ENCODE assay signal across 40 cellular contexts in the genomic region with DNA sequence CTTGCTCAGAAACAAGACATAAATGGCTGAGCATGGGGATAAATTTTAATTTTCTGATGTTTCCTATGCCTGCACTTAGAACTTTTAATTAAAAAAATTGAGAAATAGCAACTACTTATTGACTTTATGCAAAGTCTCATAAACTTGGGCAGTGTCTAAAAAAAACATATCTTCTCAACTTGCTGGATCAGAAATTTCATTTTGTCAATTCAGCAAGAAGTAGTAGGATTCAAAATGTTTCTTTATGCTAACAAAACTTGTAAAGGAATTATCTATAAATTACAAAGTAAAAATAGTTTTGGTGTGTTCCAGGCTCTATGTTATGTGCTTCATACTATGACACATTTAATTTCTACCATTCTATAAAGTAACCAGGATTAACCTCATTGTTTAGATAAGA.
"Had no signal": no experiment of that assay in that cellular context is flagged by ENCODE, and none has a peak within 500 bp of the region (broad histone marks: within the 10 kb centered on the region; RNA-seq: fewer than 3 reads in every experiment).

No MANE protein-coding gene starts in this region.

- H3K9me3 ChIP-seq: adrenal gland, ascending aorta, body of pancreas, breast epithelium had no signal

- H3K4me1 ChIP-seq: adrenal gland, ascending aorta, body of pancreas, breast epithelium had no signal

- H3K9me3 Mint-ChIP-seq: activated naive CD4-positive, alpha-beta T cell treated with anti-CD3 and anti-CD28 coated beads for 36 hours; activated T-cell treated with anti-CD3 and anti-CD28 coated beads, Interleukin-2, amount 50 U/mL, for 4 hours; activated T-helper 1 cell treated with anti-CD3 and anti-CD28 coated beads, Interleukin-12 subunit alpha, Interleukin-12 subunit beta, Interleukin-2, Interleukin-4 antibody, amounts not matched to agents 30 ng/mL and 10 ng/mL and 1 ng/mL, durations not matched to agents 14 hours and 24 hours and 36 hours; activated T-helper 17 cell treated with anti-CD3 and anti-CD28 coated beads, Interleukin-2, amount 50 U/mL, for 72 hours had no signal

- H3K36me3 Mint-ChIP-seq: activated naive CD4-positive, alpha-beta T cell treated with anti-CD3 and anti-CD28 coated beads, Interleukin-2, amount 10 ng/mL, durations not matched to agents 7 days and 5 days; activated naive CD4-positive, alpha-beta T cell treated with anti-CD3 and anti-CD28 coated beads, Interleukin-2, amount 50 U/mL, for 24 hours; activated naive CD4-positive, alpha-beta T cell treated with anti-CD3 and anti-CD28 coated beads, Interleukin-2, amount 50 U/mL, for 72 hours; activated naive CD8-positive, alpha-beta T cell; activated naive CD8-positive, alpha-beta T cell treated with anti-CD3 and anti-CD28 coated beads for 36 hours; activated naive CD8-positive, alpha-beta T cell treated with anti-CD3 and anti-CD28 coated beads, Interleukin-2, amount 10 ng/mL, durations not matched to agents 7 days and 5 days; brain had no signal

- H3K27me3 Mint-ChIP-seq: activated naive CD4-positive, alpha-beta T cell treated with anti-CD3 and anti-CD28 coated beads, Interleukin-2, amount 10 ng/mL, durations not matched to agents 7 days and 5 days; activated naive CD4-positive, alpha-beta T cell treated with anti-CD3 and anti-CD28 coated beads, Interleukin-2, amount 50 U/mL, for 24 hours; activated naive CD8-positive, alpha-beta T cell; activated naive CD8-positive, alpha-beta T cell treated with anti-CD3 and anti-CD28 coated beads for 36 hours; activated naive CD8-positive, alpha-beta T cell treated with anti-CD3 and anti-CD28 coated beads, Interleukin-2, amount 10 ng/mL, durations not matched to agents 7 days and 5 days; activated naive CD8-positive, alpha-beta T cell treated with anti-CD3 and anti-CD28 coated beads, Interleukin-2, amount 50 U/mL, for 24 hours; activated T-cell treated with anti-CD3 and anti-CD28 coated beads, Interleukin-2, amount 50 U/mL, for 24 hours; activated T-helper 17 cell treated with anti-CD3 and anti-CD28 coated beads, Interleukin-2, amount 50 U/mL, for 72 hours; central memory CD8-positive, alpha-beta T cell had no signal

- ATAC-seq: activated naive CD4-positive, alpha-beta T cell treated with anti-CD3 and anti-CD28 coated beads, Interleukin-2, amount 50 U/mL, for 72 hours; activated naive CD8-positive, alpha-beta T cell treated with anti-CD3 and anti-CD28 coated beads, Interleukin-2, amount 50 U/mL, for 24 hours; activated T-cell treated with anti-CD3 and anti-CD28 coated beads, Interleukin-2, amount 50 U/mL, for 4 hours; activated T-cell treated with anti-CD3 and anti-CD28 coated beads, Interleukin-2, amount 50 U/mL, for 72 hours; activated T-helper 17 cell treated with anti-CD3 and anti-CD28 coated beads, Interleukin-2, amount 50 U/mL, for 72 hours; body of pancreas had no signal

- H3K27me3 ChIP-seq: adrenal gland, ascending aorta, body of pancreas, brain microvascular endothelial cell, breast epithelium, cardiac muscle cell had no signal

- H3K27ac Mint-ChIP-seq: activated naive CD4-positive, alpha-beta T cell treated with anti-CD3 and anti-CD28 coated beads for 36 hours; activated naive CD4-positive, alpha-beta T cell treated with anti-CD3 and anti-CD28 coated beads, Interleukin-2, amount 10 ng/mL, durations not matched to agents 7 days and 5 days; activated naive CD4-positive, alpha-beta T cell treated with anti-CD3 and anti-CD28 coated beads, Interleukin-2, amount 50 U/mL, for 24 hours; activated naive CD4-positive, alpha-beta T cell treated with anti-CD3 and anti-CD28 coated beads, Interleukin-2, amount 50 U/mL, for 72 hours; activated naive CD8-positive, alpha-beta T cell; activated naive CD8-positive, alpha-beta T cell treated with anti-CD3 and anti-CD28 coated beads for 36 hours; activated naive CD8-positive, alpha-beta T cell treated with anti-CD3 and anti-CD28 coated beads, Interleukin-2, amount 10 ng/mL, durations not matched to agents 7 days and 5 days; activated naive CD8-positive, alpha-beta T cell treated with anti-CD3 and anti-CD28 coated beads, Interleukin-2, amount 50 U/mL, for 24 hours; activated T-cell treated with anti-CD3 and anti-CD28 coated beads, Interleukin-2, amount 50 U/mL, for 24 hours; activated T-cell treated with anti-CD3 and anti-CD28 coated beads, Interleukin-2, amount 50 U/mL, for 72 hours; activated T-helper 1 cell treated with anti-CD3 and anti-CD28 coated beads, Interleukin-12 subunit alpha, Interleukin-12 subunit beta, Interleukin-2, Interleukin-4 antibody, amounts not matched to agents 30 ng/mL and 10 ng/mL and 1 ng/mL, durations not matched to agents 14 hours and 24 hours and 36 hours; activated T-helper 17 cell treated with anti-CD3 and anti-CD28 coated beads, Interleukin-2, amount 50 U/mL, for 72 hours; activated T-helper 2 cell treated with anti-CD3 and anti-CD28 coated beads, Interferon-gamma antibody, Interleukin-2, Interleukin-4, amounts not matched to agents 10 μg/mL and 5 μg/mL and 100 μg/mL, durations not matched to agents 14 hours and 24 hours and 36 hours; brain had no signal

- H3K4me1 Mint-ChIP-seq: activated naive CD4-positive, alpha-beta T cell treated with anti-CD3 and anti-CD28 coated beads, Interleukin-2, amount 10 ng/mL, durations not matched to agents 7 days and 5 days; activated naive CD4-positive, alpha-beta T cell treated with anti-CD3 and anti-CD28 coated beads, Interleukin-2, amount 50 U/mL, for 24 hours; activated naive CD8-positive, alpha-beta T cell treated with anti-CD3 and anti-CD28 coated beads for 36 hours; activated naive CD8-positive, alpha-beta T cell treated with anti-CD3 and anti-CD28 coated beads, Interleukin-2, amount 10 ng/mL, durations not matched to agents 7 days and 5 days; activated naive CD8-positive, alpha-beta T cell treated with anti-CD3 and anti-CD28 coated beads, Interleukin-2, amount 50 U/mL, for 24 hours; activated T-helper 17 cell treated with anti-CD3 and anti-CD28 coated beads, Interleukin-2, amount 50 U/mL, for 72 hours; brain; central memory CD8-positive, alpha-beta T cell had no signal

- H3K4me3 ChIP-seq: adrenal gland, ascending aorta, body of pancreas, breast epithelium, cardiac muscle cell had no signal

- H3K4me3 Mint-ChIP-seq: activated naive CD4-positive, alpha-beta T cell treated with anti-CD3 and anti-CD28 coated beads for 36 hours; activated naive CD4-positive, alpha-beta T cell treated with anti-CD3 and anti-CD28 coated beads, Interleukin-2, amount 10 ng/mL, durations not matched to agents 7 days and 5 days; activated naive CD4-positive, alpha-beta T cell treated with anti-CD3 and anti-CD28 coated beads, Interleukin-2, amount 50 U/mL, for 24 hours; activated naive CD8-positive, alpha-beta T cell; activated naive CD8-positive, alpha-beta T cell treated with anti-CD3 and anti-CD28 coated beads for 36 hours; activated naive CD8-positive, alpha-beta T cell treated with anti-CD3 and anti-CD28 coated beads, Interleukin-2, amount 10 ng/mL, durations not matched to agents 7 days and 5 days; activated naive CD8-positive, alpha-beta T cell treated with anti-CD3 and anti-CD28 coated beads, Interleukin-2, amount 50 U/mL, for 24 hours; activated T-cell treated with anti-CD3 and anti-CD28 coated beads, Interleukin-2, amount 50 U/mL, for 24 hours; activated T-cell treated with anti-CD3 and anti-CD28 coated beads, Interleukin-2, amount 50 U/mL, for 4 hours; activated T-cell treated with anti-CD3 and anti-CD28 coated beads, Interleukin-2, amount 50 U/mL, for 72 hours; activated T-helper 1 cell treated with anti-CD3 and anti-CD28 coated beads, Interleukin-12 subunit alpha, Interleukin-12 subunit beta, Interleukin-2, Interleukin-4 antibody, amounts not matched to agents 30 ng/mL and 10 ng/mL and 1 ng/mL, durations not matched to agents 14 hours and 24 hours and 36 hours; activated T-helper 17 cell treated with anti-CD3 and anti-CD28 coated beads, Interleukin-2, amount 50 U/mL, for 72 hours; brain; central memory CD8-positive, alpha-beta T cell had no signal

- FAIRE-seq: astrocyte, bronchial epithelial cell had no signal

- H3K27ac ChIP-seq: adrenal gland, ascending aorta, body of pancreas, brain microvascular endothelial cell, breast epithelium, cardiac muscle cell had no signal

- H3K36me3 ChIP-seq: adrenal gland, ascending aorta, brain microvascular endothelial cell, breast epithelium, cardiac muscle cell had no signal

- DNase-seq: activated effector memory CD4-positive, alpha-beta T cell treated with anti-CD3 and anti-CD28 coated beads, Interleukin-2, amount 50 U/mL, for 16 hours; activated effector memory CD4-positive, alpha-beta T cell treated with Interleukin-2 at 50 U/mL for 16 hours; activated gamma-delta T cell; activated gamma-delta T cell treated with Interleukin-2 at 50 U/mL for 16 hours; activated naive CD4-positive, alpha-beta T cell; activated naive CD4-positive, alpha-beta T cell treated with anti-CD3 and anti-CD28 coated beads for 36 hours; activated naive CD4-positive, alpha-beta T cell treated with anti-CD3 and anti-CD28 coated beads, Interleukin-2, amount 10 ng/mL, durations not matched to agents 7 days and 5 days; activated naive CD4-positive, alpha-beta T cell treated with anti-CD3 and anti-CD28 coated beads, Interleukin-2, amount 50 U/mL, for 16 hours; activated naive CD4-positive, alpha-beta T cell treated with Interleukin-2 at 50 U/mL for 16 hours; activated naive CD8-positive, alpha-beta T cell treated with anti-CD3 and anti-CD28 coated beads for 36 hours; activated naive CD8-positive, alpha-beta T cell treated with anti-CD3 and anti-CD28 coated beads, Interleukin-2, amount 10 ng/mL, durations not matched to agents 7 days and 5 days; activated naive CD8-positive, alpha-beta T cell treated with anti-CD3 and anti-CD28 coated beads, Interleukin-2, amount 50 U/mL, for 24 hours; activated T-cell treated with anti-CD3 and anti-CD28 coated beads, Interleukin-2, amount 50 U/mL, for 1 hour; activated T-cell treated with anti-CD3 and anti-CD28 coated beads, Interleukin-2, amount 50 U/mL, for 24 hours; activated T-cell treated with anti-CD3 and anti-CD28 coated beads, Interleukin-2, amount 50 U/mL, for 4 hours; activated T-cell treated with anti-CD3 and anti-CD28 coated beads, Interleukin-2, amount 50 U/mL, for 48 hours; activated T-cell treated with anti-CD3 and anti-CD28 coated beads, Interleukin-2, amount 50 U/mL, for 72 hours; adrenal gland; amniotic stem cell; amygdala; anterior cingulate cortex; aorta; body of pancreas; brain microvascular endothelial cell; caudate nucleus; central memory CD4-positive, alpha-beta T cell; cerebellar nuclear complex had no signal
